ENCODE assay signal across 14 cellular contexts in the genomic region with DNA sequence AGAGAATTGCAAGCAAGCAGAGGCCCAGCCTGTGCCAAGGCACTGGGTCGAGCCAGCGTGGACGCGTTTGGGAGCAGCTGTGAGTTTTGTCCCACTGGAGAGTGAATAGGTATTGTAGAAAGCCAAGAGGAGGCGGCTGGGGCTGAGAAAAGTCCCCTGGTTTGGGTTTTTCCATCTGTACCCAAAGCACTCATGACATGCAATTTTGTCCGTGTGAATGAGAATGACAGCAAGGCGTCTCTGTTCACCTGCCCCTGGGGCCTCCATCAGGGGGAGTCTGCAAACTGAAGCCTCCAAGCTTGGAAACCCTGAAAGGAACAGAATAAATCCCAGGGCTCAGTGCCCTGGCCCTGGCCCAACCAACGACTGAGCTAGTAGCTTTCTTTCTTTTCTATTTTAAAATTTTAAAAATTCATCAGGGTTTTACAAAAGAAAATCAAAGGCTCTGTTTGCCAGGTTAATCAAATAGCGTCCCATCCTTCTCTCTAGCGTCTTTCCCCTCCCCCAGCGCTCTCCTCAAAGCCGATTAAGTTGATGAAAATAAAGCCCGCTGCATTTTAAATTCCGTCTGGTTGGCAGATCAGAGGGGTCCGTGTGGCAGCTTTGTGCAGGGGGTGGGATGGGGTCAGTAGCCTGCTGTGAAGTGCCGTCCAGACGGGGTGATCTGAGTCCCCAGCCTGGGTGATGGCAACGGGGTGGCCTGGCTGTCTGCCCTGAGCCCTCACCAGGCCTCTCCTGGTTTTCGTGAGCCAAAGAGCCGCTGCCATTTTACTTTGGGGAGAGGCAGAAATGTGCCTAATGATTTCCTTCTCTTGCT.
DNase-seq lines count a peak whose midpoint lies in the region; ATAC-seq, FAIRE-seq and TF ChIP-seq lines count a peak whose summit lies in the region.
"Had no signal": no experiment of that assay in that cellular context is flagged by ENCODE, and none has a peak within 500 bp of the region (broad histone marks: within the 10 kb centered on the region; RNA-seq: fewer than 3 reads in every experiment).

No MANE protein-coding gene starts in this region.

- in situ Hi-C loops in G401 (cut with HindIII; ENCODE audit: low sequenced_read_pairs): no loop called here
- in situ Hi-C loops in brain microvascular endothelial cell (cut with HindIII; ENCODE audit: low pct_ligation_motif_present, low sequenced_read_pairs): no loop called here

- ATAC-seq in HG02588 (IDR thresholded peaks at IDR 0.05; ENCODE audit: unreplicated experiment): no peak
- ATAC-seq: activated CD8-positive, alpha-beta T cell treated with anti-CD3 and anti-CD28 coated beads for 36 hours; SK-N-SH treated with all-trans-retinoic acid at 6 μM for 48 hours had no signal

- H3K9me3 ChIP-seq in skeletal muscle tissue (ENCODE audit: control insufficient read depth in 3 of 3, low read length in 3 of 3): no peaks in the 10 kb centered on the region
- H3K9me3 ChIP-seq: BE2C, psoas muscle had no signal

- H3K4me3 ChIP-seq in skeletal muscle tissue (ENCODE audit: low read length in 3 of 3) (peak overlapping the region in 2 of 3 donors; percentile 7 to 35), brain microvascular endothelial cell (ENCODE audit: low read depth, low read length) (no peak overlapping the region)
- H3K4me3 ChIP-seq: psoas muscle had no signal

- peaks cover 0 to 5% (median 3%) of the 10 kb centered on the region in 3 donors for H3K36me3 ChIP-seq in skeletal muscle tissue (ENCODE audit: control insufficient read depth in 3 of 3, insufficient read depth in 3 of 3, low read length in 3 of 3)
- H3K36me3 ChIP-seq in brain microvascular endothelial cell (replicated peaks): no peaks in the 10 kb centered on the region
- H3K36me3 ChIP-seq: BE2C had no signal

- peak overlapping the region; percentile 99 for H3K27ac ChIP-seq in cingulate gyrus (ENCODE audit: low read depth, low read length)
- no peak overlapping the region for H3K27ac ChIP-seq in skeletal muscle tissue (ENCODE audit: low read depth, low read length)
- no peak overlapping the region for H3K27ac ChIP-seq in brain microvascular endothelial cell
- H3K27ac ChIP-seq: psoas muscle had no signal

- DNase-seq in G401 (ENCODE audit: low spot score): peak; percentile 10
- peak; percentile 45 for DNase-seq in inferior parietal cortex (ENCODE audit: extremely low spot score)
- no peak for DNase-seq in frontal cortex (ENCODE audit: low spot score in 2 of 2)
- DNase-seq in NOMO-1 treated with DMSO at 0.1 percent for 48 hours (lab: John Stamatoyannopoulos, UW; ENCODE audit: unreplicated experiment): no peak
- DNase-seq in brain microvascular endothelial cell: no peak
- DNase-seq: activated CD8-positive, alpha-beta T cell treated with anti-CD3 and anti-CD28 coated beads for 36 hours; activated naive CD8-positive, alpha-beta T cell treated with anti-CD3 and anti-CD28 coated beads, Interleukin-2, amount 10 ng/mL, durations not matched to agents 7 days and 5 days; NCI-H510A had no signal

- H3K9ac ChIP-seq in skeletal muscle tissue (ENCODE audit: low read depth in 1 of 3, low read length in 3 of 3): peak overlapping the region in 2 of 3 donors; percentile 42 to 45

- FAIRE-seq in frontal cortex (lab: Jason Lieb, UNC): no peak

- peaks cover 8 to 21% (median 9%) of the 10 kb centered on the region in 3 donors for H3K4me1 ChIP-seq in skeletal muscle tissue (ENCODE audit: control insufficient read depth in 3 of 3, insufficient read depth in 3 of 3, low read length in 3 of 3)

- no peak for TF ChIP-seq CTCF in brain microvascular endothelial cell (IDR thresholded peaks at IDR 0.05; ENCODE audit: low read depth, low read length, missing control alignments)

- no peaks in the 10 kb centered on the region for H3K27me3 ChIP-seq in skeletal muscle tissue (ENCODE audit: control insufficient read depth in 3 of 3, insufficient read depth in 3 of 3, low read length in 3 of 3)
- no peaks in the 10 kb centered on the region for H3K27me3 ChIP-seq in brain microvascular endothelial cell (replicated peaks)
- H3K27me3 ChIP-seq: BE2C had no signal

Comparison
In these comparisons a context has a peak if more than half of its experiments do, and no peak if none do; other contexts are left out.
1. DNase-seq: peak in G401 (single experiment) and inferior parietal cortex (single experiment); none in frontal cortex (0 of 2), NOMO-1 treated with DMSO at 0.1 percent for 48 hours (single experiment) and brain microvascular endothelial cell (single experiment).